ENCODE assay signal across 15 cellular contexts in genomic region chrX:134544189-134544588, GRCh38.
A peak's percentile ranks its signal among the peaks of the same experiment; 100 is the strongest.
DNase-seq lines count a peak whose midpoint lies in the region; ATAC-seq and TF ChIP-seq lines count a peak whose summit lies in the region.
"Had no signal": no experiment of that assay in that cellular context is flagged by ENCODE, and none has a peak within 500 bp of the region (broad histone marks: within the 10 kb centered on the region; RNA-seq: fewer than 3 reads in every experiment).

No MANE protein-coding gene starts in this region.

- H3K4me1 ChIP-seq in NT2/D1 (ENCODE audit: insufficient read depth, insufficient read length): no peaks in the 10 kb centered on the region
- no peaks in the 10 kb centered on the region for H3K4me1 ChIP-seq in hepatocyte (ENCODE audit: insufficient read depth)
- H3K4me1 ChIP-seq in psoas muscle: no peaks in the 10 kb centered on the region
- H3K4me1 ChIP-seq: ascending aorta had no signal

- peaks cover 42% of the 10 kb centered on the region for H3K4me1 Mint-ChIP-seq in CD14-positive monocyte

- no peaks in the 10 kb centered on the region for H4K20me1 ChIP-seq in hepatocyte (ENCODE audit: insufficient read depth, poor library complexity, severe bottlenecking)

- TF ChIP-seq CTCF in CD14-positive monocyte (IDR thresholded peaks at IDR 0.05) (no peak), hepatocyte (IDR thresholded peaks at IDR 0.05; ENCODE audit: poor library complexity) (no peak), psoas muscle (IDR thresholded peaks at IDR 0.05) (no peak)

- peaks cover 4% of the 10 kb centered on the region in 2 donors for H3K36me3 Mint-ChIP-seq in CD14-positive monocyte

- H3K27me3 Mint-ChIP-seq in CD14-positive monocyte (ENCODE audit: low read depth in 3 of 3): peaks cover 6 to 39% (median 38%) of the 10 kb centered on the region in 3 donors

- no peaks in the 10 kb centered on the region for H3K9me2 ChIP-seq in hepatocyte (replicated peaks; ENCODE audit: insufficient read depth)

- DNase-seq in CD14-positive monocyte (ENCODE audit: low spot score): no peak
- DNase-seq in NT2/D1 (ENCODE audit: low read depth, low spot score): no peak
- no peak for DNase-seq in hepatocyte (ENCODE audit: low spot score)
- no peak for DNase-seq in psoas muscle
- no peak for DNase-seq in KG1 (lab: John Stamatoyannopoulos, UW)
- DNase-seq in OCI-M1 (lab: John Stamatoyannopoulos, UW): no peak
- DNase-seq: activated CD4-positive, alpha-beta T cell treated with anti-CD3 and anti-CD28 coated beads for 1 hour; activated gamma-delta T cell treated with Interleukin-2 at 50 U/mL for 16 hours; NCI-H1436 treated with DMSO at 0.1 percent for 48 hours; SHP77 had no signal

- H3K4me2 ChIP-seq in hepatocyte: peak overlapping the region; percentile 87
- H3K4me2 ChIP-seq: BLaER1 had no signal

- no peaks in the 10 kb centered on the region for H3K36me3 ChIP-seq in NT2/D1 (ENCODE audit: insufficient read depth, insufficient read length, low read length)
- H3K36me3 ChIP-seq in hepatocyte (replicated peaks; ENCODE audit: insufficient read depth, low read depth): no peaks in the 10 kb centered on the region
- peaks cover 0 to 17% of the 10 kb centered on the region in 2 donors for H3K36me3 ChIP-seq in psoas muscle (ENCODE audit: insufficient read depth in 1 of 2, low read depth in 1 of 2)
- H3K36me3 ChIP-seq: ascending aorta, BLaER1 had no signal

- H3K27ac Mint-ChIP-seq in CD14-positive monocyte: no peak overlapping the region
- H3K27ac Mint-ChIP-seq: T-helper 2 cell treated with Interferon-gamma antibody and Interleukin-4, amounts not matched to agents 5 μg/mL and 100 μg/mL, for 36 hours had no signal

- H3K9me3 ChIP-seq in NT2/D1 (ENCODE audit: insufficient read depth, low read length): no peaks in the 10 kb centered on the region
- H3K9me3 ChIP-seq in hepatocyte (ENCODE audit: low read depth): no peaks in the 10 kb centered on the region
- no peaks in the 10 kb centered on the region for H3K9me3 ChIP-seq in psoas muscle
- H3K9me3 ChIP-seq: ascending aorta had no signal

- H3K79me2 ChIP-seq in hepatocyte: peaks cover 16% of the 10 kb centered on the region

- H3K4me3 Mint-ChIP-seq in CD14-positive monocyte: peak overlapping the region; percentile 65 to 83
- H3K4me3 Mint-ChIP-seq: T-helper 2 cell treated with Interferon-gamma antibody and Interleukin-4, amounts not matched to agents 5 μg/mL and 100 μg/mL, for 36 hours had no signal

- peaks cover 0 to 23% (median 5%) of the 10 kb centered on the region in 7 donors for H3K9me3 Mint-ChIP-seq in CD14-positive monocyte
- H3K9me3 Mint-ChIP-seq: T-helper 2 cell treated with Interferon-gamma antibody and Interleukin-4, amounts not matched to agents 5 μg/mL and 100 μg/mL, for 36 hours had no signal

- peak overlapping the region; percentile 64 for H3K9ac ChIP-seq in NT2/D1 (ENCODE audit: insufficient read length, low read depth)
- H3K9ac ChIP-seq: BLaER1 had no signal

- H3K27me3 ChIP-seq in NT2/D1 (ENCODE audit: insufficient read depth, insufficient read length): no peaks in the 10 kb centered on the region
- no peaks in the 10 kb centered on the region for H3K27me3 ChIP-seq in hepatocyte
- peaks cover 0 to 26% (median 0%) of the 10 kb centered on the region in 3 donors for H3K27me3 ChIP-seq in psoas muscle (ENCODE audit: insufficient read depth in 3 of 3, low read length in 2 of 3)
- H3K27me3 ChIP-seq: ascending aorta had no signal

- WGBS in hepatocyte (ENCODE audit: low lambda C conversion rate, missing lambda C conversion rate): 44% methylated on average over 7 of the region's 7 CpGs
- 39 to 54% (median 46%) methylated on average over 7 of the region's 7 CpGs for WGBS in psoas muscle, 3 donors

- H3K4me3 ChIP-seq in NT2/D1 (ENCODE audit: insufficient read length, low read depth) (peak overlapping the region; percentile 30), hepatocyte (no peak overlapping the region), psoas muscle (peak overlapping the region; percentile 37)
- H3K4me3 ChIP-seq: BLaER1 had no signal

- no peak for ATAC-seq in psoas muscle
- no peak for ATAC-seq in HG02840 (IDR thresholded peaks at IDR 0.05; ENCODE audit: low FRiP score, unreplicated experiment)
- ATAC-seq in HG03025 (IDR thresholded peaks at IDR 0.05; ENCODE audit: low FRiP score, unreplicated experiment): no peak

- H3K27ac ChIP-seq in hepatocyte (peak overlapping the region; percentile 58), psoas muscle (no peak overlapping the region)
- H3K27ac ChIP-seq: ascending aorta, BLaER1 had no signal

- no peak overlapping the region for H2AFZ ChIP-seq in hepatocyte

- intact Hi-C loops in CD14-positive monocyte (cut with micrococcal nuclease): no loop called here
- intact Hi-C loops in psoas muscle (cut with DNase I): no loop called here
